In genomic region chr12:120116792-120117651, GRCh38 we compare ENCODE assay signal across 8 cellular contexts. TPM values are rescaled to one million over a fixed set of nuclear protein-coding genes. Genes with fewer than 3 reads are reported as not detected.
DNase-seq lines count a peak whose midpoint lies in the region; ATAC-seq and FAIRE-seq lines count a peak whose summit lies in the region.

No MANE protein-coding gene starts in this region.

- H2AK5ac ChIP-seq in mesenchymal stem cell (ENCODE audit: low read length, severe bottlenecking) = no peak overlapping the region

- H3K27ac ChIP-seq in mesenchymal stem cell (ENCODE audit: low read length, poor library complexity, severe bottlenecking) = peak overlapping the region; percentile 91

- H3K79me1 ChIP-seq in mesenchymal stem cell (replicated peaks; ENCODE audit: low read length, poor library complexity, severe bottlenecking) = no peaks in the 10 kb centered on the region

- peak overlapping the region; percentile 94 for H2AFZ ChIP-seq in mesenchymal stem cell (ENCODE audit: low read depth, low read length)

- no peaks in the 10 kb centered on the region for H3K27me3 ChIP-seq in mesenchymal stem cell (ENCODE audit: control insufficient read depth in 1 of 2, insufficient read depth in 1 of 2, low read length in 2 of 2)

- H3K36me3 ChIP-seq in mesenchymal stem cell (ENCODE audit: control insufficient read depth in 1 of 2, insufficient read depth in 2 of 2, low read depth in 1 of 2, low read length in 2 of 2) = peaks cover 3 to 8% of the 10 kb centered on the region in 2 experiments

- H2BK12ac ChIP-seq in mesenchymal stem cell (ENCODE audit: low read length in 2 of 2) = peak overlapping the region in 1 of 2 experiments; percentile 48

- peak; percentile 98 for DNase-seq in COLO668 (lab: John Stamatoyannopoulos, UW; ENCODE audit: unreplicated experiment)
- peak; percentile 97 for DNase-seq in HTR-8/SVneo (ENCODE audit: insufficient read length, low spot score)
- DNase-seq in NK-92 treated with Interleukin-12 subunit alpha and Interleukin-12 subunit beta, amount 100 ng/mL, for 24 hours (lab: John Stamatoyannopoulos, UW) = peak; percentile 83
- peak; percentile 99 for DNase-seq in activated CD8-positive, alpha-beta memory T cell treated with anti-CD3 and anti-CD28 coated beads for 24 hours
- peak; percentile 95 for DNase-seq in effector CD8-positive, alpha-beta T cell (lab: John Stamatoyannopoulos, UW)
- DNase-seq in mesenchymal stem cell = peak; percentile 92
- peak; percentile 96 for DNase-seq in stimulated activated CD8-positive, alpha-beta memory T cell treated with anti-CD3 and anti-CD28 coated beads, Interleukin-12 subunit alpha, Interleukin-12 subunit beta, amount 100 ng/mL, for 1 hour (ENCODE audit: low read depth)

- H3K4me3 ChIP-seq in mesenchymal stem cell (ENCODE audit: insufficient read depth in 1 of 2, low read depth in 1 of 2, low read length in 2 of 2) = peak overlapping the region; percentile 96 to 98

- peak overlapping the region; percentile 68 for H2BK5ac ChIP-seq in mesenchymal stem cell (ENCODE audit: low read depth, low read length, poor library complexity, severe bottlenecking)

- H3K23ac ChIP-seq in mesenchymal stem cell (ENCODE audit: low read length in 2 of 2) = peak overlapping the region in 1 of 2 experiments; percentile 75

- no peaks in the 10 kb centered on the region for H3K9me3 ChIP-seq in mesenchymal stem cell (ENCODE audit: control insufficient read depth, low read length)

- ATAC-seq in GM21367 (IDR thresholded peaks at IDR 0.05; ENCODE audit: unreplicated experiment) = peak; percentile 35

- FAIRE-seq in HTR-8/SVneo (lab: Jason Lieb, UNC) = peak; percentile 80

- H3K4me1 ChIP-seq in mesenchymal stem cell (ENCODE audit: control insufficient read depth, insufficient read depth, low read depth, low read length) = peaks cover 16% of the 10 kb centered on the region

- under 1% methylated on average over 86 of the region's 91 CpGs for WGBS in mesenchymal stem cell

- H4K91ac ChIP-seq in mesenchymal stem cell (ENCODE audit: low read length) = peak overlapping the region; percentile 87

- peak overlapping the region; percentile 91 for H3K4me2 ChIP-seq in mesenchymal stem cell (ENCODE audit: low read length, poor library complexity, severe bottlenecking)

- H3K18ac ChIP-seq in mesenchymal stem cell (ENCODE audit: low read depth in 1 of 2, low read length in 2 of 2) = peak overlapping the region; percentile 89 to 95

- peak overlapping the region; percentile 92 for H3K9ac ChIP-seq in mesenchymal stem cell (ENCODE audit: low read length)

- H3K14ac ChIP-seq in mesenchymal stem cell (ENCODE audit: low read length in 2 of 2) = peak overlapping the region in 1 of 2 experiments; percentile 97

- H2BK15ac ChIP-seq in mesenchymal stem cell (ENCODE audit: low read depth, poor library complexity, severe bottlenecking) = no peak overlapping the region

- peak overlapping the region; percentile 78 for H2BK120ac ChIP-seq in mesenchymal stem cell (ENCODE audit: low read depth, low read length)

- peak overlapping the region; percentile 80 for H4K8ac ChIP-seq in mesenchymal stem cell (ENCODE audit: low read length)

- peak overlapping the region; percentile 84 to 98 for H3K4ac ChIP-seq in mesenchymal stem cell (ENCODE audit: low read depth in 1 of 2, low read length in 2 of 2)

RNA-seq across cellular contexts. Expression of gene RAB35, which starts 0.5 kb away (rescaled TPM):
- 43.5 TPM for polyA plus RNA-seq in mesenchymal stem cell (2013, experiment 1 of 2)
- polyA plus RNA-seq in mesenchymal stem cell (2013, experiment 2 of 2) = 42.8 TPM

Comparison
In these comparisons a context has a peak if more than half of its experiments do, and no peak if none do; other contexts are left out.
1. Peak in every context shown above with its lines: DNase-seq, ATAC-seq, H3K4me3 ChIP-seq and H3K27ac ChIP-seq.